ENCODE assay signal across 8 cellular contexts in the genomic region with DNA sequence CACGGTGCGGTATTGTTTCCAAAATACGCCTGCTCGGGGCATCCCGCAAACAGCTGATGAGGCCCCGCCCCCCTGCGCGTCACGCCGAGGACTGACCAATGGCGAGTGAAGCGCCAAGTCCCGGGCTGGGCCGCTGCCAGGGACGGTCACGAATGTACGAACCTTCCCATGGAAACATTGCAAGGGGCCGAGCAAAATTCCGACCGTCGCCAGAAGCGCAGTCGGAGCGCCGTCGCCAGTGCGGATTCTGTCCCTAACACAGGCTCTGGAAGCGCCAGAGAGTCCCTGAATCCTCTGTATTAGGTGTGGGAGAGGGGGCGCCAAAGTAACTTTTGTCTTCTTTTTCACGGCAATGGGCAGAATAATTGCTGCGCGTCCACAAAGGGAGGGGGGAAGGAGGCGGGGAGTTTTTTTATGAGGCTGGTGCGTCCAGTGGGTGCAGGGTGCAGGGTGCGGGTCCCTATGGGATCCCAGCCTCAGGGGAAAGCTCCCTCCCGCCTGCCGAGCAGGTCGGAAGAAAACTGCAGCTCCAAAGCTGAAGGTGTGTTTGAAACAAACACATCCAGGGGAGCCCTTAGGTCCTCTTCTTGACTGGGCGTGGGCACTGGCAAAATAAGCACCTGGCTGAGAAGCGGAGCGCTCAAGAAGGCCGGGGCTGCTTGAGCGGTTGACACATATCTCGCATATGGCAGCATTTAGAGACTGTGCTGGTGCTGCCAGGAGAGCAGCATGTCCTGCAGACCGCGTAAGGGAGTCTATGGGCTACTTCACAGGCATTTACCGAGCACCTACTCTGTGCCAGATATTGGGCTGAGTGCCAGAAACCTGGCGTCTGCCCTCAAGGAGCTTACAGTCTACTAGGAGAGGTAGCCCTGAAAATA. TPM values are rescaled to one million over a fixed set of nuclear protein-coding genes. Genes with fewer than 3 reads are reported as not detected.
DNase-seq lines count a peak whose midpoint lies in the region; ATAC-seq, FAIRE-seq and TF ChIP-seq lines count a peak whose summit lies in the region.

A gene with protein sequence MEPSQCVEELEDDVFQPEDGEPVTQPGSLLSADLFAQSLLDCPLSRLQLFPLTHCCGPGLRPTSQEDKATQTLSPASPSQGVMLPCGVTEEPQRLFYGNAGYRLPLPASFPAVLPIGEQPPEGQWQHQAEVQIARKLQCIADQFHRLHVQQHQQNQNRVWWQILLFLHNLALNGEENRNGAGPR (minus strand): TSS at position 25 of the 881 bp plus-strand sequence. CDS start 2,793 bp downstream, outside the sequence.

- ATAC-seq in GM18868 (IDR thresholded peaks at IDR 0.05; ENCODE audit: unreplicated experiment): peak; percentile 45
- peak; percentile 62 for ATAC-seq in HG03135 (IDR thresholded peaks at IDR 0.05; ENCODE audit: unreplicated experiment)

- no peaks in the 10 kb centered on the region for H3K36me3 ChIP-seq in bronchial epithelial cell (ENCODE audit: control insufficient read depth, insufficient read depth, low read length)

- FAIRE-seq in bronchial epithelial cell (lab: Jason Lieb, UNC): no peak

- in situ Hi-C loops in ACHN (cut with HindIII; ENCODE audit: low pct_ligation_motif_present, low pct_unique_long_range_greater_than_20kb, low sequenced_read_pairs): no loop called here

- peak; percentile 43 for TF ChIP-seq CTCF in VCaP (conservative IDR thresholded peaks at IDR 0.05)
- TF ChIP-seq CTCF in bronchial epithelial cell (IDR thresholded peaks at IDR 0.05; ENCODE audit: insufficient read depth, low read length, severe bottlenecking): peak; percentile 18

- peak within 1 kb of the TSS; percentile 90 to 98 (median 97) for H3K4me3 Mint-ChIP-seq in immature natural killer cell

- H3K27me3 Mint-ChIP-seq in immature natural killer cell (ENCODE audit: low read depth in 3 of 3): peaks cover 2 to 11% (median 11%) of the 10 kb centered on the region in 3 donors

- peak within 1 kb of the TSS; percentile 86 for H3K27ac ChIP-seq in VCaP

- peak within 1 kb of the TSS; percentile 50 for H3K4me3 ChIP-seq in bronchial epithelial cell (ENCODE audit: low read depth, low read length)

- peaks cover 24 to 25% of the 10 kb centered on the region in 2 donors for H3K4me1 Mint-ChIP-seq in immature natural killer cell

- no peaks in the 10 kb centered on the region for H3K36me3 Mint-ChIP-seq in immature natural killer cell

- peaks cover under 1% of the 10 kb centered on the region for H3K27me3 ChIP-seq in bronchial epithelial cell (ENCODE audit: control insufficient read depth, insufficient read depth, low read length)

- DNase-seq in ACHN (peak; percentile 97), NCI-H2196 treated with DMSO at 0.1 percent for 48 hours (lab: John Stamatoyannopoulos, UW; ENCODE audit: unreplicated experiment) (peak; percentile 79), bronchial epithelial cell (ENCODE audit: low read depth) (peak; percentile 93), immature natural killer cell (peak; percentile 91 to 93 (median 93)), smooth muscle cell of the brain vasculature (ENCODE audit: low read depth, low spot score) (peak; percentile 99)

- H3K9me3 Mint-ChIP-seq in immature natural killer cell: peaks cover 0 to 1% (median 0%) of the 10 kb centered on the region in 6 donors

- H3K27ac Mint-ChIP-seq in immature natural killer cell: peak within 1 kb of the TSS; percentile 22 to 91 (median 69)

RNA-seq across cellular contexts. Expression of the gene that starts here (rescaled TPM):
- 1.4 and 1.6 TPM in 2 replicates for total RNA-seq in bronchial epithelial cell
- polyA plus RNA-seq in immature natural killer cell: under 1 TPM in 2 of 3 donors, not detected in 1; 0.38 to 0.80 TPM

Comparison
In these comparisons a context has a peak if more than half of its experiments do, and no peak if none do; other contexts are left out.
1. Peak in every context shown above with its lines: DNase-seq, ATAC-seq, H3K4me3 ChIP-seq and H3K27ac ChIP-seq.
2. Peak in DNase-seq in immature natural killer cell; RNA of the gene not detected or under 1 TPM.